ENCODE assay signal across 27 cellular contexts in genomic region chr2:6027066-6027465, GRCh38.
"Had no signal": no experiment of that assay in that cellular context is flagged by ENCODE, and none has a peak within 500 bp of the region (broad histone marks: within the 10 kb centered on the region; RNA-seq: fewer than 3 reads in every experiment).

No MANE protein-coding gene starts in this region.

- H3K27ac Mint-ChIP-seq: activated CD4-positive, alpha-beta T cell treated with anti-CD3 and anti-CD28 coated beads for 36 hours; activated CD8-positive, alpha-beta T cell treated with anti-CD3 and anti-CD28 coated beads, Interleukin-2, amount 10 ng/mL, durations not matched to agents 7 days and 5 days; activated naive CD4-positive, alpha-beta T cell treated with anti-CD3 and anti-CD28 coated beads, Interleukin-2, amount 50 U/mL, for 24 hours; T-cell had no signal

- H3K9me3 Mint-ChIP-seq: activated naive CD4-positive, alpha-beta T cell treated with anti-CD3 and anti-CD28 coated beads, Interleukin-2, amount 50 U/mL, for 24 hours had no signal

- H3K36me3 ChIP-seq: MG63, WERI-Rb-1 had no signal

- H3K4me1 Mint-ChIP-seq: activated CD4-positive, alpha-beta T cell treated with anti-CD3 and anti-CD28 coated beads for 36 hours; activated naive CD4-positive, alpha-beta T cell treated with anti-CD3 and anti-CD28 coated beads, Interleukin-2, amount 50 U/mL, for 24 hours; central memory CD8-positive, alpha-beta T cell; T-cell had no signal

- H3K27me3 ChIP-seq: MG63 had no signal

- H3K4me3 Mint-ChIP-seq: activated CD4-positive, alpha-beta T cell treated with anti-CD3 and anti-CD28 coated beads for 36 hours; activated CD8-positive, alpha-beta T cell treated with anti-CD3 and anti-CD28 coated beads, Interleukin-2, amount 10 ng/mL, durations not matched to agents 7 days and 5 days; activated naive CD4-positive, alpha-beta T cell treated with anti-CD3 and anti-CD28 coated beads, Interleukin-2, amount 50 U/mL, for 24 hours; central memory CD8-positive, alpha-beta T cell; T-cell had no signal

- H3K4me2 ChIP-seq: KMS-11 had no signal

- H3K4me3 ChIP-seq: MG63 had no signal

- ATAC-seq: activated CD4-positive, alpha-beta T cell treated with anti-CD3 and anti-CD28 coated beads for 36 hours; activated CD8-positive, alpha-beta T cell treated with anti-CD3 and anti-CD28 coated beads, Interleukin-2, amount 10 ng/mL, durations not matched to agents 7 days and 5 days; PC-3; T-cell had no signal

- H3K9me3 ChIP-seq: MG63 had no signal

- H3K27me3 Mint-ChIP-seq: activated CD4-positive, alpha-beta T cell treated with anti-CD3 and anti-CD28 coated beads for 36 hours; activated naive CD4-positive, alpha-beta T cell treated with anti-CD3 and anti-CD28 coated beads, Interleukin-2, amount 50 U/mL, for 24 hours; central memory CD8-positive, alpha-beta T cell; T-cell had no signal

- H3K9ac ChIP-seq: KMS-11 had no signal

- H3K36me3 Mint-ChIP-seq: activated naive CD4-positive, alpha-beta T cell treated with anti-CD3 and anti-CD28 coated beads, Interleukin-2, amount 50 U/mL, for 24 hours; T-cell had no signal

- DNase-seq: activated CD4-positive, alpha-beta T cell treated with anti-CD3 and anti-CD28 coated beads for 36 hours; activated CD4-positive, alpha-beta T cell treated with anti-CD3 and anti-CD28 coated beads, Interleukin-2, amount 50 U/mL, for 4 hours; activated CD8-positive, alpha-beta memory T cell treated with anti-CD3 and anti-CD28 coated beads, Interleukin-2, amount 50 U/mL, for 48 hours; activated CD8-positive, alpha-beta T cell treated with anti-CD3 and anti-CD28 coated beads, Interleukin-2, amount 10 ng/mL, durations not matched to agents 7 days and 5 days; activated effector memory CD4-positive, alpha-beta T cell treated with Interleukin-2 at 50 U/mL for 16 hours; activated naive CD4-positive, alpha-beta T cell; activated T-cell treated with anti-CD3 and anti-CD28 coated beads, Interleukin-2, amount 50 U/mL, for 1 hour; aorta; MG63; MV-4-11; NCI-H1092 treated with DMSO at 0.1 percent for 48 hours; NCI-H1417 treated with DMSO at 0.1 percent for 48 hours; NCI-H1694; NCI-H2029; NCI-H2107; NCI-H2171 treated with DMSO at 0.1 percent for 48 hours; NCI-H226; NCI-H526; NCI-H774; PC-3; SHP77; T-cell; T-helper 2 cell; WERI-Rb-1 had no signal

- H3K27ac ChIP-seq: KMS-11, WERI-Rb-1 had no signal
